20 cellular contexts compared by ENCODE assay signal in the genomic region with DNA sequence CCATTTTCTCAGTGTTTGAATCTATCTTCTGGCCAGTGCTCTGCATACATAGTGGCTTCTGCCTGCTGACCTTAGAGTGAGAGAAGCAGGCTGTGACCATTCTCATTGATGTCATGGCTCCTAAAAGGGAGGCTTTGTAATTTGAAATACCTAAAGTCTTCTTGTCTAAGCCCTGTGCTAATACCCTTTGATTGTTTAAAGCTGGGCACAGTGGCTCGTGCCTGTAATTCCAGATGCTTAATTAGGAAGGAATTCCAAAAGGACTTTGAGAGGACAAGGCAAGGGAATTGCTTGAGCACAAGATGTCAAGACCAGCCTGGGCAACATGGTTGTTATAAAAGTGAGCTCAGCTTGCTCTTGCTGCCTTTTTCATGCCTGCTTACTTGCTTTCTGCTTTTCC.
"Had no signal": no experiment of that assay in that cellular context is flagged by ENCODE, and none has a peak within 500 bp of the region (broad histone marks: within the 10 kb centered on the region; RNA-seq: fewer than 3 reads in every experiment).

No MANE protein-coding gene starts in this region.

- ATAC-seq: foreskin keratinocyte, left cardiac atrium, lower lobe of right lung had no signal

- H3K4me3 Mint-ChIP-seq: memory B cell, mesothelial cell of epicardium, nephron progenitor cell had no signal

- H3K27me3 Mint-ChIP-seq: memory B cell had no signal

- H3K4me1 ChIP-seq: foreskin keratinocyte, left ventricle myocardium inferior, lower lobe of right lung, right atrium auricular region, sigmoid colon had no signal

- DNase-seq: cortex of kidney; dorsolateral prefrontal cortex; effector CD8-positive, alpha-beta T cell; foreskin keratinocyte; kidney; left cardiac atrium; left ventricle myocardium inferior; lower lobe of right lung; nephron progenitor cell; posterior cingulate gyrus; sigmoid colon; stimulated activated CD4-positive, alpha-beta T cell treated with anti-CD3 and anti-CD28 coated beads, Interleukin-2, amount 100 ng/mL, for 24 hours; stimulated activated CD4-positive, alpha-beta T cell treated with anti-CD3 and anti-CD28 coated beads, Interleukin-4, amount 100 ng/mL, for 4 hours; stimulated activated naive CD4-positive, alpha-beta T cell; trophoblast cell had no signal

- H3K36me3 ChIP-seq: right atrium auricular region, sigmoid colon had no signal

- H3K27ac ChIP-seq: dorsolateral prefrontal cortex, foreskin keratinocyte, left ventricle myocardium inferior, lower lobe of right lung, right atrium auricular region, sigmoid colon, skin epidermis had no signal

- H3K27ac Mint-ChIP-seq: memory B cell, mesothelial cell of epicardium, nephron progenitor cell had no signal

- H3K27me3 ChIP-seq: foreskin keratinocyte, right atrium auricular region, sigmoid colon had no signal

- H3K9me3 ChIP-seq: lower lobe of right lung, sigmoid colon had no signal

- H3K36me3 Mint-ChIP-seq: mesothelial cell of epicardium had no signal

- H3K4me3 ChIP-seq: dorsolateral prefrontal cortex, left ventricle myocardium inferior, lower lobe of right lung, right atrium auricular region, sigmoid colon, skin epidermis had no signal

- H3K9me3 Mint-ChIP-seq: immature natural killer cell, memory B cell had no signal
